In genomic region chr10:60957667-60958221, GRCh38 we compare ENCODE assay signal across 25 cellular contexts.
"Had no signal": no experiment of that assay in that cellular context is flagged by ENCODE, and none has a peak within 500 bp of the region (broad histone marks: within the 10 kb centered on the region; RNA-seq: fewer than 3 reads in every experiment).

No MANE protein-coding gene starts in this region.

- H3K27ac Mint-ChIP-seq: endodermal cell; immature natural killer cell; memory B cell; natural killer cell; stimulated activated effector memory CD8-positive, alpha-beta T cell treated with anti-CD3 and anti-CD28 coated beads, Interleukin-12 subunit alpha, Interleukin-12 subunit beta, amount 100 ng/mL, for 72 hours; type B pancreatic cell had no signal

- H3K36me3 ChIP-seq: left ventricle myocardium inferior, lower lobe of right lung, ovary, right atrium auricular region, suprapubic skin, thyroid gland, uterus had no signal

- H3K27ac ChIP-seq: foreskin keratinocyte, left ventricle myocardium inferior, lower lobe of right lung, ovary, right atrium auricular region, suprapubic skin, thyroid gland, uterus had no signal

- H3K4me1 ChIP-seq: lower lobe of right lung, right atrium auricular region, suprapubic skin, thyroid gland, uterus had no signal

- ATAC-seq: foreskin keratinocyte; lower lobe of right lung; natural killer cell; stimulated activated effector memory CD8-positive, alpha-beta T cell treated with anti-CD3 and anti-CD28 coated beads, Interleukin-12 subunit alpha, Interleukin-12 subunit beta, amount 100 ng/mL, for 72 hours; stimulated activated naive CD8-positive, alpha-beta T cell treated with anti-CD3 and anti-CD28 coated beads, Interleukin-15, Interleukin-2, amounts not matched to agents 100 U/mL and 50 U/mL, for 24 hours had no signal

- H3K36me3 Mint-ChIP-seq: immature natural killer cell; memory B cell; mesothelial cell of epicardium; natural killer cell; stimulated activated effector memory CD8-positive, alpha-beta T cell treated with anti-CD3 and anti-CD28 coated beads, Interleukin-12 subunit alpha, Interleukin-12 subunit beta, amount 100 ng/mL, for 72 hours; type B pancreatic cell had no signal

- H3K9me3 Mint-ChIP-seq: endodermal cell; memory B cell; mesothelial cell of epicardium; natural killer cell; neural crest cell; stimulated activated effector memory CD8-positive, alpha-beta T cell treated with anti-CD3 and anti-CD28 coated beads, Interleukin-12 subunit alpha, Interleukin-12 subunit beta, amount 100 ng/mL, for 72 hours; type B pancreatic cell had no signal

- DNase-seq: effector CD4-positive, alpha-beta T cell; endodermal cell; erythroblast; foreskin keratinocyte; immature natural killer cell; left ventricle myocardium inferior; lower lobe of right lung; natural killer cell; nucleus accumbens; ovary; small intestine; stimulated activated CD4-positive, alpha-beta T cell treated with anti-CD3 and anti-CD28 coated beads, Interleukin-4, amount 100 ng/mL, for 1 hour; stimulated activated CD8-positive, alpha-beta memory T cell treated with anti-CD3 and anti-CD28 coated beads, Interleukin-4, amount 100 ng/mL, for 48 hours; stimulated activated naive CD8-positive, alpha-beta T cell treated with anti-CD3 and anti-CD28 coated beads, Interleukin-15, Interleukin-2, amounts not matched to agents 100 U/mL and 50 U/mL, for 24 hours; thyroid gland; uterus had no signal

- FAIRE-seq: endothelial cell of umbilical vein, keratinocyte, small intestine had no signal

- H3K9me3 ChIP-seq: left ventricle myocardium inferior, lower lobe of right lung, ovary, right atrium auricular region, suprapubic skin, thyroid gland, uterus had no signal

- H3K4me3 Mint-ChIP-seq: endodermal cell; immature natural killer cell; memory B cell; mesothelial cell of epicardium; natural killer cell; neural crest cell; stimulated activated effector memory CD8-positive, alpha-beta T cell treated with anti-CD3 and anti-CD28 coated beads, Interleukin-12 subunit alpha, Interleukin-12 subunit beta, amount 100 ng/mL, for 72 hours; type B pancreatic cell had no signal

- H3K4me3 ChIP-seq: left ventricle myocardium inferior, lower lobe of right lung, ovary, right atrium auricular region, suprapubic skin, thyroid gland, uterus had no signal

- H3K4me1 Mint-ChIP-seq: endodermal cell; immature natural killer cell; natural killer cell; neural crest cell; stimulated activated effector memory CD8-positive, alpha-beta T cell treated with anti-CD3 and anti-CD28 coated beads, Interleukin-12 subunit alpha, Interleukin-12 subunit beta, amount 100 ng/mL, for 72 hours had no signal

- H3K27me3 Mint-ChIP-seq: memory B cell, type B pancreatic cell had no signal

- H3K27me3 ChIP-seq: foreskin keratinocyte, ovary, right atrium auricular region, suprapubic skin, thyroid gland, uterus had no signal
